ENCODE assay signal across 15 cellular contexts in genomic region chr12:49971141-49971540, GRCh38. TPM values are rescaled to one million over a fixed set of nuclear protein-coding genes. Genes with fewer than 3 reads are reported as not detected.
DNase-seq lines count a peak whose midpoint lies in the region; ATAC-seq, FAIRE-seq and TF ChIP-seq lines count a peak whose summit lies in the region.
"Had no signal": no experiment of that assay in that cellular context is flagged by ENCODE, and none has a peak within 500 bp of the region (broad histone marks: within the 10 kb centered on the region; RNA-seq: fewer than 3 reads in every experiment).

No MANE protein-coding gene starts in this region.

- H3K4me2 ChIP-seq in keratinocyte (ENCODE audit: control insufficient read depth, extremely low read depth, insufficient read depth, low read depth, low read length): peak overlapping the region; percentile 42
- H3K4me2 ChIP-seq: BLaER1 had no signal

- H3K9ac ChIP-seq in endodermal cell (ENCODE audit: extremely low read depth, low read length, poor library complexity, severe bottlenecking) (no peak overlapping the region), keratinocyte (ENCODE audit: control insufficient read depth, extremely low read depth, insufficient read depth, low read length) (no peak overlapping the region)
- H3K9ac ChIP-seq: BLaER1 had no signal

- H3K4me3 Mint-ChIP-seq in activated T-cell treated with anti-CD3 and anti-CD28 coated beads, Interleukin-2, amount 50 U/mL, for 24 hours: no peak overlapping the region
- no peak overlapping the region for H3K4me3 Mint-ChIP-seq in endodermal cell
- H3K4me3 Mint-ChIP-seq in activated CD4-positive, alpha-beta memory T cell treated with anti-CD3 and anti-CD28 coated beads, Interleukin-2, amount 10 ng/mL, durations not matched to agents 7 days and 5 days: no peak overlapping the region
- H3K4me3 Mint-ChIP-seq in CD4-positive, alpha-beta T cell: no peak overlapping the region

- POLR2A ChIA-PET in activated CD4-positive, alpha-beta memory T cell treated with anti-CD3 and anti-CD28 coated beads, Interleukin-2, amount 10 ng/mL, durations not matched to agents 7 days and 5 days (lab: Charles Lee): no interaction called here
- POLR2A ChIA-PET in CD4-positive, alpha-beta T cell (lab: Charles Lee): no interaction called here

- peak; percentile 17 for DNase-seq in activated T-cell treated with anti-CD3 and anti-CD28 coated beads, Interleukin-2, amount 50 U/mL, for 24 hours
- no peak for DNase-seq in activated T-cell treated with anti-CD3 and anti-CD28 coated beads, Interleukin-2, amount 50 U/mL, for 1 hour
- DNase-seq in endodermal cell (peak; percentile 48), keratinocyte (ENCODE audit: low read depth, low spot score) (peak; percentile 61), epidermal melanocyte (ENCODE audit: insufficient read length, low spot score) (no peak)
- no peak for DNase-seq in activated CD4-positive, alpha-beta memory T cell treated with anti-CD3 and anti-CD28 coated beads, Interleukin-2, amount 10 ng/mL, durations not matched to agents 7 days and 5 days
- DNase-seq in CD4-positive, alpha-beta T cell: no peak
- DNase-seq: AML-193, DMS53, GF-D8, IMR-90 had no signal

- H3K27ac Mint-ChIP-seq in activated T-cell treated with anti-CD3 and anti-CD28 coated beads, Interleukin-2, amount 50 U/mL, for 24 hours: no peak overlapping the region
- no peak overlapping the region for H3K27ac Mint-ChIP-seq in endodermal cell
- no peak overlapping the region for H3K27ac Mint-ChIP-seq in activated CD4-positive, alpha-beta memory T cell treated with anti-CD3 and anti-CD28 coated beads, Interleukin-2, amount 10 ng/mL, durations not matched to agents 7 days and 5 days
- H3K27ac Mint-ChIP-seq in CD4-positive, alpha-beta T cell: no peak overlapping the region

- peaks cover 4% of the 10 kb centered on the region for H3K4me1 Mint-ChIP-seq in activated T-cell treated with anti-CD3 and anti-CD28 coated beads, Interleukin-2, amount 50 U/mL, for 24 hours (ENCODE audit: low read depth)
- no peaks in the 10 kb centered on the region for H3K4me1 Mint-ChIP-seq in endodermal cell
- peaks cover 4% of the 10 kb centered on the region for H3K4me1 Mint-ChIP-seq in activated CD4-positive, alpha-beta memory T cell treated with anti-CD3 and anti-CD28 coated beads, Interleukin-2, amount 10 ng/mL, durations not matched to agents 7 days and 5 days
- peaks cover 5% of the 10 kb centered on the region for H3K4me1 Mint-ChIP-seq in CD4-positive, alpha-beta T cell (ENCODE audit: low read depth)

- H3K9me3 ChIP-seq in endodermal cell (ENCODE audit: control insufficient read depth, low read length) (no peaks in the 10 kb centered on the region), keratinocyte (ENCODE audit: control insufficient read depth, low read depth, low read length) (no peaks in the 10 kb centered on the region)
- no peaks in the 10 kb centered on the region for H3K9me3 ChIP-seq in CD4-positive, alpha-beta T cell (ENCODE audit: control insufficient read depth, low read length)
- H3K9me3 ChIP-seq: BLaER1 had no signal

- H2AFZ ChIP-seq in keratinocyte (ENCODE audit: control insufficient read depth, low read length): peak overlapping the region; percentile 28

- TF ChIP-seq CTCF in endodermal cell (conservative IDR thresholded peaks at IDR 0.05) (no peak), keratinocyte (optimal IDR thresholded peaks at IDR 0.05 in 1 of 3, IDR thresholded peaks at IDR 0.05 in 1 of 3, conservative IDR thresholded peaks at IDR 0.05 in 1 of 3; ENCODE audit: extremely low read depth in 1 of 3, insufficient read depth in 2 of 3, low read length in 3 of 3) (no peak)
- no peak for TF ChIP-seq CTCF in CD4-positive, alpha-beta T cell (IDR thresholded peaks at IDR 0.05)

- H3K27me3 Mint-ChIP-seq in activated T-cell treated with anti-CD3 and anti-CD28 coated beads, Interleukin-2, amount 50 U/mL, for 24 hours: peaks cover 6% of the 10 kb centered on the region
- peaks cover 23% of the 10 kb centered on the region for H3K27me3 Mint-ChIP-seq in endodermal cell (ENCODE audit: insufficient read depth)
- peaks cover 11% of the 10 kb centered on the region for H3K27me3 Mint-ChIP-seq in activated CD4-positive, alpha-beta memory T cell treated with anti-CD3 and anti-CD28 coated beads, Interleukin-2, amount 10 ng/mL, durations not matched to agents 7 days and 5 days
- peaks cover 12% of the 10 kb centered on the region for H3K27me3 Mint-ChIP-seq in CD4-positive, alpha-beta T cell

- CTCF ChIA-PET in activated CD4-positive, alpha-beta memory T cell treated with anti-CD3 and anti-CD28 coated beads, Interleukin-2, amount 10 ng/mL, durations not matched to agents 7 days and 5 days (lab: Charles Lee): no interaction called here
- CTCF ChIA-PET in CD4-positive, alpha-beta T cell (lab: Charles Lee): no interaction called here

- intact Hi-C loops in CD4-positive, alpha-beta T cell (cut with DNase I, micrococcal nuclease): no loop called here

- no peaks in the 10 kb centered on the region for H3K36me3 ChIP-seq in endodermal cell (ENCODE audit: control insufficient read depth, insufficient read depth, low read length)
- no peaks in the 10 kb centered on the region for H3K36me3 ChIP-seq in keratinocyte (ENCODE audit: control insufficient read depth in 2 of 2, extremely low read depth in 1 of 2, insufficient read depth in 2 of 2, low read length in 2 of 2)
- H3K36me3 ChIP-seq: BLaER1 had no signal

- H3K4me3 ChIP-seq in endodermal cell (ENCODE audit: low read length) (no peak overlapping the region), keratinocyte (ENCODE audit: control insufficient read depth in 2 of 3, extremely low read depth in 1 of 3, insufficient read depth in 2 of 3, low read depth in 1 of 3, low read length in 3 of 3) (no peak overlapping the region)
- H3K4me3 ChIP-seq: BLaER1 had no signal

- peak; percentile 74 for FAIRE-seq in keratinocyte (lab: Jason Lieb, UNC)
- FAIRE-seq: H54 had no signal

- H3K9me1 ChIP-seq in keratinocyte (ENCODE audit: control insufficient read depth, extremely low read depth, insufficient read depth, low read length): no peaks in the 10 kb centered on the region

- dilution Hi-C loops in keratinocyte (cut with MboI; ENCODE audit: extremely low pct_ligation_motif_present, low sequenced_read_pairs): no loop called here

- no peaks in the 10 kb centered on the region for H3K4me1 ChIP-seq in endodermal cell (ENCODE audit: control insufficient read depth, insufficient read depth, low read length)
- peaks cover 22% of the 10 kb centered on the region for H3K4me1 ChIP-seq in keratinocyte (ENCODE audit: control insufficient read depth, extremely low read depth, insufficient read depth, low read length)

- H3K27ac ChIP-seq in endodermal cell (ENCODE audit: low read depth, low read length) (no peak overlapping the region), keratinocyte (ENCODE audit: control insufficient read depth, insufficient read depth, low read length) (no peak overlapping the region)
- H3K27ac ChIP-seq in CD4-positive, alpha-beta T cell (ENCODE audit: low read depth, low read length): no peak overlapping the region
- H3K27ac ChIP-seq: 22Rv1, BLaER1 had no signal

- no peaks in the 10 kb centered on the region for H3K79me2 ChIP-seq in keratinocyte (ENCODE audit: control insufficient read depth, insufficient read depth, low read length)

- no peaks in the 10 kb centered on the region for H3K36me3 Mint-ChIP-seq in activated T-cell treated with anti-CD3 and anti-CD28 coated beads, Interleukin-2, amount 50 U/mL, for 24 hours (ENCODE audit: low read depth)
- H3K36me3 Mint-ChIP-seq in endodermal cell (ENCODE audit: low read depth): no peaks in the 10 kb centered on the region
- H3K36me3 Mint-ChIP-seq in activated CD4-positive, alpha-beta memory T cell treated with anti-CD3 and anti-CD28 coated beads, Interleukin-2, amount 10 ng/mL, durations not matched to agents 7 days and 5 days (ENCODE audit: low read depth): no peaks in the 10 kb centered on the region
- no peaks in the 10 kb centered on the region for H3K36me3 Mint-ChIP-seq in CD4-positive, alpha-beta T cell (ENCODE audit: low read depth)

- no peak for ATAC-seq in CD4-positive, alpha-beta T cell (ENCODE audit: poor library complexity)

- WGBS in endodermal cell (ENCODE audit: insufficient coverage in 1 of 2, insufficient read length in 1 of 2), 2 experiments: 86 to 88% methylated on average over 2 to 6 of the region's 6 CpGs

- H4K20me1 ChIP-seq in keratinocyte (ENCODE audit: control insufficient read depth, extremely low read depth, insufficient read depth, low read length): no peaks in the 10 kb centered on the region
- H4K20me1 ChIP-seq: BLaER1 had no signal

- no peaks in the 10 kb centered on the region for H3K9me3 Mint-ChIP-seq in activated T-cell treated with anti-CD3 and anti-CD28 coated beads, Interleukin-2, amount 50 U/mL, for 24 hours
- no peaks in the 10 kb centered on the region for H3K9me3 Mint-ChIP-seq in endodermal cell
- H3K9me3 Mint-ChIP-seq in activated CD4-positive, alpha-beta memory T cell treated with anti-CD3 and anti-CD28 coated beads, Interleukin-2, amount 10 ng/mL, durations not matched to agents 7 days and 5 days: no peaks in the 10 kb centered on the region
- no peaks in the 10 kb centered on the region for H3K9me3 Mint-ChIP-seq in CD4-positive, alpha-beta T cell

- H3K27me3 ChIP-seq in endodermal cell (ENCODE audit: control insufficient read depth, insufficient read depth, low read length, poor library complexity, severe bottlenecking) (peaks cover 46% of the 10 kb centered on the region), keratinocyte (ENCODE audit: control insufficient read depth, extremely low read depth, insufficient read depth, low read length) (peaks cover 3% of the 10 kb centered on the region)
- H3K27me3 ChIP-seq in CD4-positive, alpha-beta T cell (ENCODE audit: control insufficient read depth, insufficient read depth, low read length): peaks cover 20% of the 10 kb centered on the region

RNA-seq across cellular contexts. Expression of gene AQP6, which starts 1.6 kb away (rescaled TPM):
- total RNA-seq in endodermal cell: under 1 TPM in 1 of 2 donors, not detected in 1; 0.20 TPM
- polyA plus RNA-seq in endodermal cell (2013, experiment 1 of 2): 0.28 TPM
- 0.04 TPM for polyA plus RNA-seq in endodermal cell (2013, experiment 2 of 2)
- 0.28 to 0.57 TPM (median 0.45 TPM) in 3 replicates for polyA plus RNA-seq in keratinocyte
- not detected for polyA plus RNA-seq in keratinocyte (2011; ENCODE audit: low read depth)
- 0.10 and 0.13 TPM in 2 replicates for polyA plus RNA-seq in keratinocyte (2011; cell fraction: cytosol; rRNA removed)
- polyA plus RNA-seq in keratinocyte (2011; cell fraction: nucleus; rRNA removed): 0.84 and 1.1 TPM in 2 replicates
- polyA plus RNA-seq in keratinocyte (2012; ENCODE audit: low replicate concordance): 0.07 and 0.09 TPM in 2 replicates
- 0.26 to 0.89 TPM (median 0.39 TPM) in 3 replicates for polyA minus RNA-seq in keratinocyte
- not detected for polyA minus RNA-seq in keratinocyte (2011; cell fraction: cytosol; rRNA and poly(A)+ RNA removed)
- polyA minus RNA-seq in keratinocyte (2011; cell fraction: nucleus; rRNA and poly(A)+ RNA removed): 0.11 and 1.2 TPM in 2 replicates
- total RNA-seq in activated CD4-positive, alpha-beta memory T cell treated with anti-CD3 and anti-CD28 coated beads, Interleukin-2, amount 10 ng/mL, durations not matched to agents 7 days and 5 days: not detected
- total RNA-seq in CD4-positive, alpha-beta T cell: not detected
- total RNA-seq: A673, IMR-90 had no signal
- polyA plus RNA-seq: IMR-90 had no signal

RNA-seq across cellular contexts. Expression of gene AQP5, which starts 9.5 kb away (rescaled TPM):
- under 1 TPM; 0.62 to 0.77 TPM for total RNA-seq in endodermal cell
- polyA plus RNA-seq in endodermal cell (2013, experiment 1 of 2): 0.36 TPM
- 0.25 TPM for polyA plus RNA-seq in endodermal cell (2013, experiment 2 of 2)
- polyA plus RNA-seq in keratinocyte: not detected in 3 replicates
- polyA plus RNA-seq in keratinocyte (2011; ENCODE audit: low read depth): 0.49 TPM
- polyA plus RNA-seq in keratinocyte (2011; cell fraction: cytosol; rRNA removed): not detected in 2 replicates
- polyA plus RNA-seq in keratinocyte (2011; cell fraction: nucleus; rRNA removed): not detected in 2 replicates
- 0.55 TPM in 1 of 2 replicates, not detected in the other for polyA plus RNA-seq in keratinocyte (2012; ENCODE audit: low replicate concordance)
- polyA minus RNA-seq in keratinocyte: not detected in 3 replicates
- polyA minus RNA-seq in keratinocyte (2011; cell fraction: cytosol; rRNA and poly(A)+ RNA removed): not detected
- polyA minus RNA-seq in keratinocyte (2011; cell fraction: nucleus; rRNA and poly(A)+ RNA removed): not detected in 2 replicates
- not detected for total RNA-seq in activated CD4-positive, alpha-beta memory T cell treated with anti-CD3 and anti-CD28 coated beads, Interleukin-2, amount 10 ng/mL, durations not matched to agents 7 days and 5 days
- total RNA-seq in CD4-positive, alpha-beta T cell: not detected
- total RNA-seq: A673, IMR-90 had no signal
- polyA plus RNA-seq: IMR-90 had no signal

RNA-seq across cellular contexts. Expression of gene AQP2, which starts 20.6 kb away (rescaled TPM):
- not detected for total RNA-seq in endodermal cell
- polyA plus RNA-seq in endodermal cell (2013, experiment 1 of 2): not detected
- polyA plus RNA-seq in endodermal cell (2013, experiment 2 of 2): not detected
- not detected in 3 replicates for polyA plus RNA-seq in keratinocyte
- not detected for polyA plus RNA-seq in keratinocyte (2011; ENCODE audit: low read depth)
- polyA plus RNA-seq in keratinocyte (2011; cell fraction: cytosol; rRNA removed): not detected in 2 replicates
- not detected in 2 replicates for polyA plus RNA-seq in keratinocyte (2011; cell fraction: nucleus; rRNA removed)
- not detected in 2 replicates for polyA plus RNA-seq in keratinocyte (2012; ENCODE audit: low replicate concordance)
- polyA minus RNA-seq in keratinocyte: not detected in 3 replicates
- polyA minus RNA-seq in keratinocyte (2011; cell fraction: cytosol; rRNA and poly(A)+ RNA removed): not detected
- not detected in 2 replicates for polyA minus RNA-seq in keratinocyte (2011; cell fraction: nucleus; rRNA and poly(A)+ RNA removed)
- not detected for total RNA-seq in activated CD4-positive, alpha-beta memory T cell treated with anti-CD3 and anti-CD28 coated beads, Interleukin-2, amount 10 ng/mL, durations not matched to agents 7 days and 5 days
- total RNA-seq in CD4-positive, alpha-beta T cell: not detected
- total RNA-seq: A673, IMR-90 had no signal
- polyA plus RNA-seq: IMR-90 had no signal

RNA-seq across cellular contexts. Expression of gene RACGAP1, which starts 54.2 kb away (rescaled TPM):
- total RNA-seq in endodermal cell: 10 to 100 TPM; 49.6 to 96.6 TPM
- 76.4 TPM for polyA plus RNA-seq in endodermal cell (2013, experiment 1 of 2)
- 79.6 TPM for polyA plus RNA-seq in endodermal cell (2013, experiment 2 of 2)
- polyA plus RNA-seq in keratinocyte: 27.7 to 57.1 TPM (median 45.2 TPM) in 3 replicates
- 23.0 TPM for polyA plus RNA-seq in keratinocyte (2011; ENCODE audit: low read depth)
- polyA plus RNA-seq in keratinocyte (2011; cell fraction: cytosol; rRNA removed): 28.6 and 33.2 TPM in 2 replicates
- 36.0 and 38.0 TPM in 2 replicates for polyA plus RNA-seq in keratinocyte (2011; cell fraction: nucleus; rRNA removed)
- 11.4 and 46.5 TPM in 2 replicates for polyA plus RNA-seq in keratinocyte (2012; ENCODE audit: low replicate concordance)
- polyA minus RNA-seq in keratinocyte: 32.5 to 86.8 TPM (median 60.9 TPM) in 3 replicates
- polyA minus RNA-seq in keratinocyte (2011; cell fraction: cytosol; rRNA and poly(A)+ RNA removed): 34.7 TPM
- 19.9 and 36.4 TPM in 2 replicates for polyA minus RNA-seq in keratinocyte (2011; cell fraction: nucleus; rRNA and poly(A)+ RNA removed)
- 100 to 1,000 TPM; 172 to 179 TPM for total RNA-seq in activated CD4-positive, alpha-beta memory T cell treated with anti-CD3 and anti-CD28 coated beads, Interleukin-2, amount 10 ng/mL, durations not matched to agents 7 days and 5 days
- total RNA-seq in CD4-positive, alpha-beta T cell: 1 to 10 TPM; 3.0 to 3.3 TPM

Comparison
In these comparisons a context has a peak if more than half of its experiments do, and no peak if none do; other contexts are left out.
1. DNase-seq: peak in activated T-cell treated with anti-CD3 and anti-CD28 coated beads, Interleukin-2, amount 50 U/mL, for 24 hours (single experiment), endodermal cell (single experiment) and keratinocyte (single experiment); none in activated T-cell treated with anti-CD3 and anti-CD28 coated beads, Interleukin-2, amount 50 U/mL, for 1 hour (single experiment), activated CD4-positive, alpha-beta memory T cell treated with anti-CD3 and anti-CD28 coated beads, Interleukin-2, amount 10 ng/mL, durations not matched to agents 7 days and 5 days (single experiment), epidermal melanocyte (single experiment) and CD4-positive, alpha-beta T cell (0 of 10).